ENCODE assay signal across 7 cellular contexts in genomic region chr11:73750862-73751261, GRCh38. TPM values are rescaled to one million over a fixed set of nuclear protein-coding genes. Genes with fewer than 3 reads are reported as not detected.
DNase-seq lines count a peak whose midpoint lies in the region; ATAC-seq, FAIRE-seq and TF ChIP-seq lines count a peak whose summit lies in the region.
"Not testable (repeated sequence)": the region's sequence is repeated elsewhere in the genome, so short reads cannot be mapped to it uniquely, and the experiment has no call there.

No MANE protein-coding gene starts in this region.

- H3K36me3 Mint-ChIP-seq in CD4-positive, alpha-beta T cell (ENCODE audit: low read depth): peaks cover 16% of the 10 kb centered on the region
- H3K36me3 Mint-ChIP-seq in WTC11; activated T-cell treated with anti-CD3 and anti-CD28 coated beads, Interleukin-2, amount 50 U/mL, for 72 hours (ENCODE audit: insufficient read depth in 2 of 2): not testable (repeated sequence)

- not testable (repeated sequence) for H2AFZ ChIP-seq in Loucy (ENCODE audit: low read length); K562 (ENCODE audit: low read depth, low read length); HepG2 (ENCODE audit: low read length)

- not testable (repeated sequence) for TF ChIP-seq POLR2A in K562 (conservative IDR thresholded peaks at IDR 0.05); HepG2 (IDR thresholded peaks at IDR 0.05; ENCODE audit: insufficient read depth in 1 of 2, low read depth in 2 of 2, low read length in 2 of 2); thyroid gland (IDR thresholded peaks at IDR 0.05)

- not testable (repeated sequence) for TF ChIP-seq CTCF in CD4-positive, alpha-beta T cell (IDR thresholded peaks at IDR 0.05); Loucy (conservative IDR thresholded peaks at IDR 0.05; ENCODE audit: low read length); WTC11 (IDR thresholded peaks at IDR 0.05); K562 (IDR thresholded peaks at IDR 0.05 in 2 of 3, conservative IDR thresholded peaks at IDR 0.05 in 1 of 3; ENCODE audit: insufficient read depth in 2 of 3, low read depth in 1 of 3, low read length in 3 of 3); HepG2 (CRISPR knock-in tag; IDR thresholded peaks at IDR 0.05); thyroid gland (IDR thresholded peaks at IDR 0.05)

- intact Hi-C loops in CD4-positive, alpha-beta T cell (cut with DNase I, micrococcal nuclease); K562 (cut with micrococcal nuclease); HepG2 (cut with micrococcal nuclease; ENCODE audit: unreplicated experiment); thyroid gland (cut with DNase I): not testable (repeated sequence)

- H3K79me2 ChIP-seq in Loucy (ENCODE audit: insufficient read depth, low read length) (peaks cover 95% of the 10 kb centered on the region), K562 (ENCODE audit: control insufficient read depth, insufficient read depth, low read length) (peaks cover 75% of the 10 kb centered on the region), HepG2 (ENCODE audit: insufficient read depth, low read length) (peaks cover 97% of the 10 kb centered on the region)

- TF ChIP-seq RAD21 in K562 (CRISPR knock-in tag; conservative IDR thresholded peaks at IDR 0.05 in 1 of 2, IDR thresholded peaks at IDR 0.05 in 1 of 2); HepG2 (CRISPR knock-in tag; IDR thresholded peaks at IDR 0.05): not testable (repeated sequence)

- not testable (repeated sequence) for H3K4me3 ChIP-seq in Loucy (ENCODE audit: low read length, poor library complexity, severe bottlenecking); K562; HepG2 (replicated peaks in 1 of 3; ENCODE audit: insufficient read depth in 1 of 3, low read depth in 2 of 3, low read length in 3 of 3); thyroid gland (replicated peaks in 1 of 3)

- H3F3A ChIP-seq in Loucy (ENCODE audit: low read depth): not testable (repeated sequence)

- not testable (repeated sequence) for TF ChIP-seq EP300 in K562 (IDR thresholded peaks at IDR 0.05; ENCODE audit: low read length); HepG2 (IDR thresholded peaks at IDR 0.05; ENCODE audit: low read depth in 2 of 2, low read length in 2 of 2); HepG2 (CRISPR knock-in tag; IDR thresholded peaks at IDR 0.05; ENCODE audit: borderline replicate concordance)

- H3K4me2 ChIP-seq in Loucy (ENCODE audit: low read depth, low read length, poor library complexity, severe bottlenecking): peak overlapping the region; percentile 30
- not testable (repeated sequence) for H3K4me2 ChIP-seq in K562 (ENCODE audit: insufficient read depth, low read length); HepG2 (ENCODE audit: low read depth, low read length)

- H4K20me1 ChIP-seq in Loucy (ENCODE audit: insufficient read depth, low read length, poor library complexity, severe bottlenecking) (peaks cover 58% of the 10 kb centered on the region), K562 (replicated peaks; ENCODE audit: control insufficient read depth, insufficient read depth, low read length) (peaks cover 13% of the 10 kb centered on the region), HepG2 (ENCODE audit: insufficient read depth, low read length) (peaks cover 24% of the 10 kb centered on the region)

- not testable (repeated sequence) for BruUV-seq in K562 (replicated peaks; lab: Mats Ljungman, UMichigan); HepG2 (replicated peaks; lab: Mats Ljungman, UMichigan)

- H3K27me3 ChIP-seq in CD4-positive, alpha-beta T cell (ENCODE audit: control insufficient read depth, insufficient read depth, low read length); Loucy (ENCODE audit: insufficient read depth, low read length, poor library complexity, severe bottlenecking); K562 (ENCODE audit: control insufficient read depth in 2 of 2, insufficient read depth in 2 of 2, low read length in 2 of 2); HepG2 (ENCODE audit: control insufficient read depth in 1 of 2, insufficient read depth in 2 of 2, low read length in 2 of 2); thyroid gland: not testable (repeated sequence)

- not testable (repeated sequence) for H3K27ac ChIP-seq in CD4-positive, alpha-beta T cell (ENCODE audit: low read depth, low read length); K562 (ENCODE audit: extremely low read depth, low read depth, low read length)
- H3K27ac ChIP-seq in HepG2 (ENCODE audit: extremely low read length, insufficient read depth, low read length): peak overlapping the region; percentile 81
- H3K27ac ChIP-seq in thyroid gland: peak overlapping the region in 2 of 3 donors; percentile 10 to 31

- not testable (repeated sequence) for H3K9me2 ChIP-seq in Loucy (replicated peaks; ENCODE audit: low read depth, low read length)

- not testable (repeated sequence) for ATAC-seq in CD4-positive, alpha-beta T cell (ENCODE audit: poor library complexity); WTC11; activated T-cell treated with anti-CD3 and anti-CD28 coated beads, Interleukin-2, amount 50 U/mL, for 72 hours (replicated peaks in 1 of 2); K562; HepG2

- H3K9me3 ChIP-seq in CD4-positive, alpha-beta T cell (ENCODE audit: control insufficient read depth, low read length); Loucy (ENCODE audit: insufficient read depth, low read depth, low read length); K562 (replicated peaks; ENCODE audit: control insufficient read depth, insufficient read depth, low read depth, low read length); HepG2 (ENCODE audit: low read length); thyroid gland: not testable (repeated sequence)

- H3K4me1 ChIP-seq in Loucy (ENCODE audit: insufficient read depth, low read length, poor library complexity, severe bottlenecking) (peaks cover 11% of the 10 kb centered on the region), HepG2 (ENCODE audit: insufficient read depth, low read length) (peaks cover 95% of the 10 kb centered on the region), thyroid gland (peaks cover 17 to 29% of the 10 kb centered on the region in 2 donors)
- H3K4me1 ChIP-seq in K562 (replicated peaks in 1 of 2; ENCODE audit: control insufficient read depth in 2 of 2, insufficient read depth in 2 of 2, low read length in 2 of 2): not testable (repeated sequence)

- H3K4me3 Mint-ChIP-seq in CD4-positive, alpha-beta T cell; WTC11; activated T-cell treated with anti-CD3 and anti-CD28 coated beads, Interleukin-2, amount 50 U/mL, for 72 hours: not testable (repeated sequence)

- H3K27me3 Mint-ChIP-seq in CD4-positive, alpha-beta T cell; WTC11 (ENCODE audit: low read depth); activated T-cell treated with anti-CD3 and anti-CD28 coated beads, Interleukin-2, amount 50 U/mL, for 72 hours (ENCODE audit: low read depth): not testable (repeated sequence)

- H3K27ac Mint-ChIP-seq in CD4-positive, alpha-beta T cell: peak overlapping the region; percentile 12
- H3K27ac Mint-ChIP-seq in WTC11: peak overlapping the region; percentile 71
- peak overlapping the region; percentile 4 for H3K27ac Mint-ChIP-seq in activated T-cell treated with anti-CD3 and anti-CD28 coated beads, Interleukin-2, amount 50 U/mL, for 72 hours

- CTCF ChIA-PET in CD4-positive, alpha-beta T cell (lab: Charles Lee); K562 (lab: Yijun Ruan, JAX; ENCODE audit: low intra/inter-chr PET ratio); HepG2 (lab: Yijun Ruan, JAX; ENCODE audit: low intra/inter-chr PET ratio, low total read pairs): not testable (repeated sequence)
- CTCF ChIA-PET in WTC11 (lab: Charles Lee): interaction anchor here (0.5 kb wide), 1 partner anchor 670 kb away, joined by 3 read pairs; no protein-coding TSS in a partner anchor

- FAIRE-seq in K562 (lab: Jason Lieb, UNC); HepG2 (lab: Jason Lieb, UNC): not testable (repeated sequence)

- in situ Hi-C loops in K562 (cut with MboI); HepG2 (cut with HindIII; ENCODE audit: extremely low pct_ligation_motif_present, low pct_unique_long_range_greater_than_20kb): not testable (repeated sequence)

- not testable (repeated sequence) for H3K9me1 ChIP-seq in K562 (ENCODE audit: control insufficient read depth, insufficient read depth, low read length)

- not testable (repeated sequence) for H3K9me3 Mint-ChIP-seq in CD4-positive, alpha-beta T cell; WTC11; activated T-cell treated with anti-CD3 and anti-CD28 coated beads, Interleukin-2, amount 50 U/mL, for 72 hours

- WGBS in K562 (ENCODE audit: insufficient coverage, low coverage, missing lambda C conversion rate): 92% methylated on average over 4 of the region's 4 CpGs
- WGBS in HepG2 (ENCODE audit: low lambda C conversion rate): 86% methylated on average over 4 of the region's 4 CpGs
- 98 to 100% methylated on average over 4 of the region's 4 CpGs for WGBS in thyroid gland, 2 donors

- POLR2A ChIA-PET in CD4-positive, alpha-beta T cell (lab: Charles Lee): interaction anchor here (0.6 kb wide), 1 partner anchor 10 kb away, joined by 3 read pairs; the partner anchor contains the start of gene RAB6A
- POLR2A ChIA-PET in WTC11 (lab: Charles Lee): not testable (repeated sequence)
- POLR2A ChIA-PET in K562 (lab: Yijun Ruan, JAX): interaction anchor here (0.8 to 1.6 kb wide), 2 partner anchors 10 to 126 kb away, joined by 3 to 4 read pairs; partner anchors contain the start of genes COA4 and PAAF1
- POLR2A ChIA-PET in HepG2 (lab: Yijun Ruan, JAX): interaction anchor here (0.6 to 2.5 kb wide), 2 partner anchors 29 to 98 kb away, joined by 3 to 10 read pairs; no protein-coding TSS in a partner anchor

- not testable (repeated sequence) for H3K9ac ChIP-seq in Loucy (ENCODE audit: low read depth, low read length, poor library complexity, severe bottlenecking); K562 (ENCODE audit: insufficient read depth in 1 of 2, low read depth in 2 of 2, low read length in 2 of 2); HepG2 (ENCODE audit: insufficient read depth, low read depth, low read length)

- H3K36me3 ChIP-seq in Loucy (ENCODE audit: insufficient read depth, low read length); K562 (ENCODE audit: control insufficient read depth, insufficient read depth, low read length); HepG2 (replicated peaks in 1 of 2; ENCODE audit: control insufficient read depth in 1 of 2, insufficient read depth in 2 of 2, low read length in 2 of 2); thyroid gland: not testable (repeated sequence)

- DNase-seq in CD4-positive, alpha-beta T cell; WTC11 (ENCODE audit: low spot score); activated T-cell treated with anti-CD3 and anti-CD28 coated beads, Interleukin-2, amount 50 U/mL, for 72 hours; K562 (ENCODE audit: extremely low read depth in 1 of 4, low spot score in 3 of 4); HepG2 (ENCODE audit: low spot score); thyroid gland: not testable (repeated sequence)

- peaks cover 63% of the 10 kb centered on the region for H3K4me1 Mint-ChIP-seq in CD4-positive, alpha-beta T cell (ENCODE audit: low read depth)
- not testable (repeated sequence) for H3K4me1 Mint-ChIP-seq in WTC11
- H3K4me1 Mint-ChIP-seq in activated T-cell treated with anti-CD3 and anti-CD28 coated beads, Interleukin-2, amount 50 U/mL, for 72 hours (ENCODE audit: low read depth): peaks cover 43% of the 10 kb centered on the region

RNA-seq across cellular contexts. Expression of gene RAB6A, which starts 10.0 kb away (rescaled TPM):
- 10 to 100 TPM; 42.6 to 49.3 TPM for total RNA-seq in CD4-positive, alpha-beta T cell
- 103 to 114 TPM (median 107 TPM) in 3 replicates for total RNA-seq in WTC11 (2021)
- total RNA-seq in activated T-cell treated with anti-CD3 and anti-CD28 coated beads, Interleukin-2, amount 50 U/mL, for 72 hours: 10 to 100 TPM; 63.6 to 73.7 TPM
- 17.2 and 50.1 TPM in 2 replicates for total RNA-seq in K562 (2011; cell fraction: chromatin; rRNA removed; ENCODE audit: low replicate concordance)
- total RNA-seq in K562 (2011; cell fraction: nucleolus; rRNA removed): 15.7 and 17.4 TPM in 2 replicates
- total RNA-seq in K562 (2011; cell fraction: nucleoplasm; rRNA removed): 22.2 and 30.5 TPM in 2 replicates
- total RNA-seq in K562 (2014; rRNA removed): 30.0 and 35.8 TPM in 2 replicates
- 45.4 and 53.5 TPM in 2 replicates for total RNA-seq in K562 (2014; rRNA removed; fragmentation: Illumina TruSeq; extraction: Trizol)
- 39.6 and 45.7 TPM in 2 replicates for total RNA-seq in K562 (2015; rRNA removed; fragmentation: Illumina TruSeq; extraction: Trizol)
- 70.8 and 77.2 TPM in 2 replicates for total RNA-seq in K562 (2021)
- polyA plus RNA-seq in K562 (2011; rRNA removed): 74.7 and 95.3 TPM in 2 replicates
- polyA plus RNA-seq in K562 (2011; cell fraction: cytosol; rRNA removed): 35.5 and 36.2 TPM in 2 replicates
- 21.9 and 32.9 TPM in 2 replicates for polyA plus RNA-seq in K562 (2011; cell fraction: nucleus; rRNA removed)
- 55.5 and 74.0 TPM in 2 replicates for polyA plus RNA-seq in K562 (2012)
- 60.2 and 67.9 TPM in 2 replicates for polyA plus RNA-seq in K562 (2014; fragmentation: Illumina TruSeq; extraction: Trizol)
- 10 to 100 TPM; 14.0 to 15.7 TPM for polyA plus RNA-seq in K562 (2014; fragmentation: Nextera tagmentation; extraction: Ambion mirVana)
- polyA plus RNA-seq in K562 (2014; rRNA removed): 33.6 and 41.4 TPM in 2 replicates
- 200 and 246 TPM in 2 replicates for polyA minus RNA-seq in K562 (2011; rRNA and poly(A)+ RNA removed)
- polyA minus RNA-seq in K562 (2011; cell fraction: cytosol; rRNA and poly(A)+ RNA removed): 47.0 and 60.7 TPM in 2 replicates
- polyA minus RNA-seq in K562 (2011; cell fraction: nucleus; rRNA and poly(A)+ RNA removed): 12.4 and 26.5 TPM in 2 replicates
- total RNA-seq in HepG2 (2016; rRNA removed; fragmentation: Illumina TruSeq; extraction: Trizol): 74.3 and 83.3 TPM in 2 replicates
- total RNA-seq in HepG2 (2016; cell fraction: cytosol; rRNA removed; fragmentation: Illumina TruSeq; extraction: Trizol; ENCODE audit: low read depth): 71.2 and 75.6 TPM in 2 replicates
- total RNA-seq in HepG2 (2016; cell fraction: insoluble cytoplasmic fraction; rRNA removed; fragmentation: Illumina TruSeq; extraction: Trizol): 77.4 and 84.5 TPM in 2 replicates
- total RNA-seq in HepG2 (2016; cell fraction: membrane; rRNA removed; fragmentation: Illumina TruSeq; extraction: Trizol): 47.3 and 51.3 TPM in 2 replicates
- total RNA-seq in HepG2 (2016; cell fraction: nucleus; rRNA removed; fragmentation: Illumina TruSeq; extraction: Trizol): 40.6 and 45.8 TPM in 2 replicates
- 92.0 and 121 TPM in 2 replicates for polyA plus RNA-seq in HepG2 (2011; rRNA removed)
- 39.6 and 72.5 TPM in 2 replicates for polyA plus RNA-seq in HepG2 (2011; cell fraction: cytosol; rRNA removed)
- polyA plus RNA-seq in HepG2 (2011; cell fraction: nucleus; rRNA removed): 38.0 and 39.7 TPM in 2 replicates
- polyA plus RNA-seq in HepG2 (2012): 73.4 and 84.2 TPM in 2 replicates
- 10.3 and 12.2 TPM in 2 replicates for polyA plus RNA-seq in HepG2 (2016; cell fraction: cytosol; fragmentation: Illumina TruSeq; extraction: Trizol; ENCODE audit: low read depth)
- polyA plus RNA-seq in HepG2 (2016; cell fraction: insoluble cytoplasmic fraction; fragmentation: Illumina TruSeq; extraction: Trizol; ENCODE audit: low read depth): 113 and 114 TPM in 2 replicates
- polyA plus RNA-seq in HepG2 (2016; cell fraction: membrane; fragmentation: Illumina TruSeq; extraction: Trizol; ENCODE audit: low read depth): 31.5 and 35.2 TPM in 2 replicates
- 65.7 and 66.6 TPM in 2 replicates for polyA plus RNA-seq in HepG2 (2016; cell fraction: nucleus; fragmentation: Illumina TruSeq; extraction: Trizol; ENCODE audit: insufficient read depth, low read depth)
- polyA minus RNA-seq in HepG2 (2011; rRNA and poly(A)+ RNA removed; ENCODE audit: low replicate concordance): 87.8 and 136 TPM in 2 replicates
- 128 and 159 TPM in 2 replicates for polyA minus RNA-seq in HepG2 (2011; cell fraction: cytosol; rRNA and poly(A)+ RNA removed)
- polyA minus RNA-seq in HepG2 (2011; cell fraction: nucleus; rRNA and poly(A)+ RNA removed): 68.9 and 102 TPM in 2 replicates
- total RNA-seq in thyroid gland: 100 to 1,000 TPM; 131 to 191 (median 178) TPM

RNA-seq across cellular contexts. Expression of gene MRPL48, which starts 36.8 kb away (rescaled TPM):
- total RNA-seq in CD4-positive, alpha-beta T cell: 10 to 100 TPM in 1 of 2 experiments, 1 to 10 TPM in 1; 9.5 to 10.1 TPM
- total RNA-seq in WTC11 (2021): 38.7 to 40.6 TPM (median 39.4 TPM) in 3 replicates
- total RNA-seq in activated T-cell treated with anti-CD3 and anti-CD28 coated beads, Interleukin-2, amount 50 U/mL, for 72 hours: 10 to 100 TPM; 45.1 to 55.8 TPM
- total RNA-seq in K562 (2011; cell fraction: chromatin; rRNA removed; ENCODE audit: low replicate concordance): 47.1 and 66.4 TPM in 2 replicates
- 27.8 and 30.0 TPM in 2 replicates for total RNA-seq in K562 (2011; cell fraction: nucleolus; rRNA removed)
- 47.8 and 65.0 TPM in 2 replicates for total RNA-seq in K562 (2011; cell fraction: nucleoplasm; rRNA removed)
- 87.2 and 98.6 TPM in 2 replicates for total RNA-seq in K562 (2014; rRNA removed)
- total RNA-seq in K562 (2014; rRNA removed; fragmentation: Illumina TruSeq; extraction: Trizol): 102 and 104 TPM in 2 replicates
- 102 and 118 TPM in 2 replicates for total RNA-seq in K562 (2015; rRNA removed; fragmentation: Illumina TruSeq; extraction: Trizol)
- total RNA-seq in K562 (2021): 66.0 and 81.9 TPM in 2 replicates
- 126 and 130 TPM in 2 replicates for polyA plus RNA-seq in K562 (2011; rRNA removed)
- 27.7 and 54.8 TPM in 2 replicates for polyA plus RNA-seq in K562 (2011; cell fraction: cytosol; rRNA removed)
- 30.0 and 56.5 TPM in 2 replicates for polyA plus RNA-seq in K562 (2011; cell fraction: nucleus; rRNA removed)
- polyA plus RNA-seq in K562 (2012): 93.8 and 140 TPM in 2 replicates
- polyA plus RNA-seq in K562 (2014; fragmentation: Illumina TruSeq; extraction: Trizol): 68.5 and 75.0 TPM in 2 replicates
- polyA plus RNA-seq in K562 (2014; fragmentation: Nextera tagmentation; extraction: Ambion mirVana): 100 to 1,000 TPM; 216 to 237 TPM
- polyA plus RNA-seq in K562 (2014; rRNA removed): 67.2 and 79.2 TPM in 2 replicates
- polyA minus RNA-seq in K562 (2011; rRNA and poly(A)+ RNA removed): 63.0 and 72.5 TPM in 2 replicates
- 23.1 and 25.8 TPM in 2 replicates for polyA minus RNA-seq in K562 (2011; cell fraction: cytosol; rRNA and poly(A)+ RNA removed)
- polyA minus RNA-seq in K562 (2011; cell fraction: nucleus; rRNA and poly(A)+ RNA removed): 11.6 and 21.1 TPM in 2 replicates
- 67.9 and 97.3 TPM in 2 replicates for total RNA-seq in HepG2 (2016; rRNA removed; fragmentation: Illumina TruSeq; extraction: Trizol)
- 27.8 TPM in 2 replicates for total RNA-seq in HepG2 (2016; cell fraction: cytosol; rRNA removed; fragmentation: Illumina TruSeq; extraction: Trizol; ENCODE audit: low read depth)
- total RNA-seq in HepG2 (2016; cell fraction: insoluble cytoplasmic fraction; rRNA removed; fragmentation: Illumina TruSeq; extraction: Trizol): 65.9 and 101 TPM in 2 replicates
- 51.7 and 53.0 TPM in 2 replicates for total RNA-seq in HepG2 (2016; cell fraction: membrane; rRNA removed; fragmentation: Illumina TruSeq; extraction: Trizol)
- 21.9 and 28.3 TPM in 2 replicates for total RNA-seq in HepG2 (2016; cell fraction: nucleus; rRNA removed; fragmentation: Illumina TruSeq; extraction: Trizol)
- 50.2 and 61.2 TPM in 2 replicates for polyA plus RNA-seq in HepG2 (2011; rRNA removed)
- 27.7 and 30.4 TPM in 2 replicates for polyA plus RNA-seq in HepG2 (2011; cell fraction: cytosol; rRNA removed)
- polyA plus RNA-seq in HepG2 (2011; cell fraction: nucleus; rRNA removed): 9.2 and 10.1 TPM in 2 replicates
- 40.6 and 45.7 TPM in 2 replicates for polyA plus RNA-seq in HepG2 (2012)
- polyA plus RNA-seq in HepG2 (2016; cell fraction: cytosol; fragmentation: Illumina TruSeq; extraction: Trizol; ENCODE audit: low read depth): 34.1 and 42.7 TPM in 2 replicates
- polyA plus RNA-seq in HepG2 (2016; cell fraction: insoluble cytoplasmic fraction; fragmentation: Illumina TruSeq; extraction: Trizol; ENCODE audit: low read depth): 102 and 104 TPM in 2 replicates
- 46.1 and 46.9 TPM in 2 replicates for polyA plus RNA-seq in HepG2 (2016; cell fraction: membrane; fragmentation: Illumina TruSeq; extraction: Trizol; ENCODE audit: low read depth)
- 34.7 and 41.9 TPM in 2 replicates for polyA plus RNA-seq in HepG2 (2016; cell fraction: nucleus; fragmentation: Illumina TruSeq; extraction: Trizol; ENCODE audit: insufficient read depth, low read depth)
- polyA minus RNA-seq in HepG2 (2011; rRNA and poly(A)+ RNA removed; ENCODE audit: low replicate concordance): 13.4 and 41.4 TPM in 2 replicates
- polyA minus RNA-seq in HepG2 (2011; cell fraction: cytosol; rRNA and poly(A)+ RNA removed): 11.1 and 12.9 TPM in 2 replicates
- 15.0 and 16.6 TPM in 2 replicates for polyA minus RNA-seq in HepG2 (2011; cell fraction: nucleus; rRNA and poly(A)+ RNA removed)
- total RNA-seq in thyroid gland: 10 to 100 TPM; 16.0 to 38.5 (median 29.8) TPM

Comparison
In these comparisons a context has a peak if more than half of its experiments do, and no peak if none do; other contexts are left out.
1. H3K27ac Mint-ChIP-seq: peak in every context shown above with its lines; median percentile 71 in WTC11; 12 in CD4-positive, alpha-beta T cell; 4 in activated T-cell treated with anti-CD3 and anti-CD28 coated beads, Interleukin-2, amount 50 U/mL, for 72 hours.